In genomic region chr19:38697641-38698071, GRCh38 we compare ENCODE assay signal across 12 cellular contexts. TPM values are rescaled to one million over a fixed set of nuclear protein-coding genes. Genes with fewer than 3 reads are reported as not detected.
DNase-seq lines count a peak whose midpoint lies in the region; ATAC-seq and TF ChIP-seq lines count a peak whose summit lies in the region.
"Had no signal": no experiment of that assay in that cellular context is flagged by ENCODE, and none has a peak within 500 bp of the region (broad histone marks: within the 10 kb centered on the region; RNA-seq: fewer than 3 reads in every experiment).

No MANE protein-coding gene starts in this region.

- peak overlapping the region; percentile 96 for H3K27ac Mint-ChIP-seq in progenitor cell of endocrine pancreas
- H3K27ac Mint-ChIP-seq: activated naive CD8-positive, alpha-beta T cell treated with anti-CD3 and anti-CD28 coated beads, Interleukin-2, amount 10 ng/mL, durations not matched to agents 7 days and 5 days had no signal

- H3K27me3 Mint-ChIP-seq in progenitor cell of endocrine pancreas: no peaks in the 10 kb centered on the region
- H3K27me3 Mint-ChIP-seq: activated naive CD8-positive, alpha-beta T cell treated with anti-CD3 and anti-CD28 coated beads, Interleukin-2, amount 10 ng/mL, durations not matched to agents 7 days and 5 days had no signal

- no peak for ATAC-seq in RWPE2 (ENCODE audit: low read depth)
- ATAC-seq in gastroesophageal sphincter: no peak
- ATAC-seq in HG03439 (IDR thresholded peaks at IDR 0.05; ENCODE audit: unreplicated experiment): no peak
- ATAC-seq: SK-N-SH treated with all-trans-retinoic acid at 6 μM for 48 hours had no signal

- no peak for TF ChIP-seq EP300 in gastroesophageal sphincter (IDR thresholded peaks at IDR 0.05)

- H3K4me3 ChIP-seq in BLaER1: no peak overlapping the region
- no peak overlapping the region for H3K4me3 ChIP-seq in RWPE2 (ENCODE audit: severe bottlenecking)
- no peak overlapping the region for H3K4me3 ChIP-seq in gastroesophageal sphincter

- H3K4me3 Mint-ChIP-seq in progenitor cell of endocrine pancreas (ENCODE audit: low read depth): no peak overlapping the region
- H3K4me3 Mint-ChIP-seq: activated naive CD8-positive, alpha-beta T cell treated with anti-CD3 and anti-CD28 coated beads, Interleukin-2, amount 10 ng/mL, durations not matched to agents 7 days and 5 days had no signal

- H3K4me2 ChIP-seq in BLaER1: peak overlapping the region; percentile 49

- 80% methylated on average over 3 of the region's 11 CpGs; no CpG with 5 or more reads in 1 of the 2 donors for WGBS in gastroesophageal sphincter (ENCODE audit: low coverage in 1 of 2), 2 donors

- DNase-seq in RWPE2 (ENCODE audit: low spot score) (no peak), progenitor cell of endocrine pancreas (ENCODE audit: low spot score, unreplicated experiment) (no peak), LoVo (ENCODE audit: low spot score) (no peak), SKM-1 (lab: John Stamatoyannopoulos, UW; ENCODE audit: unreplicated experiment) (no peak), NCI-H524 treated with DMSO at 0.1 percent for 48 hours (lab: John Stamatoyannopoulos, UW) (no peak)
- DNase-seq: activated CD4-positive, alpha-beta T cell treated with anti-CD3 and anti-CD28 coated beads, Interleukin-2, amount 50 U/mL, for 48 hours; activated naive CD8-positive, alpha-beta T cell treated with anti-CD3 and anti-CD28 coated beads, Interleukin-2, amount 10 ng/mL, durations not matched to agents 7 days and 5 days; NCI-H774 had no signal

- H3K9ac ChIP-seq in BLaER1: no peak overlapping the region

- peaks cover 100% of the 10 kb centered on the region for H3K4me1 ChIP-seq in BLaER1
- H3K4me1 ChIP-seq in RWPE2 (ENCODE audit: insufficient read depth, poor library complexity, severe bottlenecking): peaks cover 56% of the 10 kb centered on the region
- H3K4me1 ChIP-seq in gastroesophageal sphincter: peaks cover 13 to 100% (median 86%) of the 10 kb centered on the region in 3 donors

- H3K27me3 ChIP-seq in BLaER1: no peaks in the 10 kb centered on the region
- no peaks in the 10 kb centered on the region for H3K27me3 ChIP-seq in RWPE2 (ENCODE audit: insufficient read depth, poor library complexity, severe bottlenecking)
- H3K27me3 ChIP-seq in gastroesophageal sphincter: no peaks in the 10 kb centered on the region

- peaks cover 64% of the 10 kb centered on the region for H3K36me3 ChIP-seq in BLaER1
- peaks cover 83% of the 10 kb centered on the region for H3K36me3 ChIP-seq in RWPE2 (ENCODE audit: low read depth)
- peaks cover 0 to 25% of the 10 kb centered on the region in 2 donors for H3K36me3 ChIP-seq in gastroesophageal sphincter

- H3K4me1 Mint-ChIP-seq in progenitor cell of endocrine pancreas (ENCODE audit: low read depth): peaks cover 52% of the 10 kb centered on the region

- H4K20me1 ChIP-seq in BLaER1: peaks cover 93% of the 10 kb centered on the region

- H3K9me3 Mint-ChIP-seq in progenitor cell of endocrine pancreas (ENCODE audit: low read depth): no peaks in the 10 kb centered on the region
- H3K9me3 Mint-ChIP-seq: activated naive CD8-positive, alpha-beta T cell treated with anti-CD3 and anti-CD28 coated beads, Interleukin-2, amount 10 ng/mL, durations not matched to agents 7 days and 5 days had no signal

- peaks cover 5% of the 10 kb centered on the region for H3K36me3 Mint-ChIP-seq in progenitor cell of endocrine pancreas (ENCODE audit: insufficient read depth)

- TF ChIP-seq CTCF in RWPE2 (IDR thresholded peaks at IDR 0.05; ENCODE audit: poor library complexity, severe bottlenecking) (no peak), gastroesophageal sphincter (IDR thresholded peaks at IDR 0.05) (no peak), progenitor cell of endocrine pancreas (IDR thresholded peaks at IDR 0.05; ENCODE audit: unreplicated experiment) (no peak)

- no peak for TF ChIP-seq POLR2A in gastroesophageal sphincter (IDR thresholded peaks at IDR 0.05)

- H3K27ac ChIP-seq in BLaER1 (peak overlapping the region; percentile 48), RWPE2 (ENCODE audit: poor library complexity, severe bottlenecking) (peak overlapping the region; percentile 99), gastroesophageal sphincter (peak overlapping the region; percentile 90 to 100 (median 94))

- H3K9me3 ChIP-seq in BLaER1: no peaks in the 10 kb centered on the region
- H3K9me3 ChIP-seq in RWPE2 (ENCODE audit: severe bottlenecking): no peaks in the 10 kb centered on the region
- no peaks in the 10 kb centered on the region for H3K9me3 ChIP-seq in gastroesophageal sphincter

RNA-seq across cellular contexts. Expression of gene CAPN12, which starts 46.6 kb away (rescaled TPM):
- total RNA-seq in gastroesophageal sphincter (1 to 10 TPM in 2 of 4 donors, under 1 TPM in 1, not detected in 1; 0.93 to 2.2 (median 1.1) TPM), progenitor cell of endocrine pancreas (4.1 and 5.0 TPM in 2 replicates)

RNA-seq across cellular contexts. Expression of gene ACTN4, which starts 50.2 kb away (rescaled TPM):
- total RNA-seq in gastroesophageal sphincter (100 to 1,000 TPM; 337 to 938 (median 507) TPM), progenitor cell of endocrine pancreas (639 and 657 TPM in 2 replicates)

Comparison
In these comparisons a context has a peak if more than half of its experiments do, and no peak if none do; other contexts are left out.
1. H3K27ac ChIP-seq: peak in every context shown above with its lines; median percentile 99 in RWPE2; 94 in gastroesophageal sphincter; 48 in BLaER1.